Comparison of ENCODE assay signal across 14 cellular contexts in genomic region chr9:89482950-89483349, GRCh38. TPM values are rescaled to one million over a fixed set of nuclear protein-coding genes. Genes with fewer than 3 reads are reported as not detected.
DNase-seq lines count a peak whose midpoint lies in the region; ATAC-seq, FAIRE-seq and TF ChIP-seq lines count a peak whose summit lies in the region.
"Had no signal": no experiment of that assay in that cellular context is flagged by ENCODE, and none has a peak within 500 bp of the region (broad histone marks: within the 10 kb centered on the region; RNA-seq: fewer than 3 reads in every experiment).

No MANE protein-coding gene starts in this region.

- H3K4me3 ChIP-seq in cardiac muscle cell (no peak overlapping the region), left ventricle myocardium inferior (no peak overlapping the region), H7 (ENCODE audit: insufficient read depth, low read depth, low read length) (no peak overlapping the region)
- H3K4me3 ChIP-seq: left lung, uterus had no signal

- H3K4me1 ChIP-seq in cardiac muscle cell (ENCODE audit: low read depth) = peaks cover 22% of the 10 kb centered on the region
- H3K4me1 ChIP-seq in left ventricle myocardium inferior = peaks cover 27% of the 10 kb centered on the region
- H3K4me1 ChIP-seq: uterus had no signal

- ATAC-seq in left lobe of liver = no peak
- ATAC-seq: left lung had no signal

- no peak for FAIRE-seq in RCC 7860 (lab: Jason Lieb, UNC)

- H3K9me3 ChIP-seq in cardiac muscle cell (ENCODE audit: low read depth) (no peaks in the 10 kb centered on the region), left ventricle myocardium inferior (replicated peaks) (peaks cover 10% of the 10 kb centered on the region)
- H3K9me3 ChIP-seq: left lung had no signal

- intact Hi-C loops in left ventricle myocardium inferior (cut with micrococcal nuclease) = no loop called here

- H3K36me3 ChIP-seq in cardiac muscle cell = no peaks in the 10 kb centered on the region
- no peaks in the 10 kb centered on the region for H3K36me3 ChIP-seq in left ventricle myocardium inferior
- no peaks in the 10 kb centered on the region; the same call in 1 of the 2 replicates for H3K36me3 ChIP-seq in H7 (replicated peaks; ENCODE audit: control insufficient read depth, insufficient read depth, low read length)
- H3K36me3 ChIP-seq: uterus had no signal

- peak overlapping the region; percentile 22 for H3K27ac ChIP-seq in cardiac muscle cell
- no peak overlapping the region for H3K27ac ChIP-seq in left ventricle myocardium inferior (replicated peaks)
- H3K27ac ChIP-seq in temporal lobe (ENCODE audit: low read depth, low read length) = peak overlapping the region; percentile 88
- H3K27ac ChIP-seq: left lung, uterus had no signal

- TF ChIP-seq CTCF in cardiac muscle cell (IDR thresholded peaks at IDR 0.05; ENCODE audit: low read depth, low read length) (no peak), left ventricle myocardium inferior (IDR thresholded peaks at IDR 0.05; ENCODE audit: borderline replicate concordance) (no peak)

- DNase-seq in cardiac muscle cell (ENCODE audit: low read depth in 1 of 2, low spot score in 1 of 2) = no peak
- no peak for DNase-seq in left ventricle myocardium inferior
- DNase-seq in activated T-cell treated with anti-CD3 and anti-CD28 coated beads, Interleukin-2, amount 50 U/mL, for 48 hours = peak; percentile 22 to 26
- DNase-seq in left lobe of liver (ENCODE audit: low spot score) = peak; percentile 38
- no peak for DNase-seq in mesenteric fat pad (ENCODE audit: low spot score)
- DNase-seq in H7 = no peak
- DNase-seq in RCC 7860 (ENCODE audit: low spot score) = no peak
- DNase-seq: dermis blood vessel endothelial cell; foreskin melanocyte; left lung; NCI-H1417 treated with DMSO at 0.1 percent for 48 hours; NK-92 treated with Interleukin-12 subunit alpha and Interleukin-12 subunit beta, amount 100 ng/mL, for 24 hours; uterus had no signal

- H3K27me3 ChIP-seq in cardiac muscle cell (no peaks in the 10 kb centered on the region), left ventricle myocardium inferior (ENCODE audit: low read depth) (no peaks in the 10 kb centered on the region), H7 (ENCODE audit: control insufficient read depth, insufficient read depth, low read length) (no peaks in the 10 kb centered on the region)
- H3K27me3 ChIP-seq: left lung, uterus had no signal

RNA-seq across cellular contexts. Expression of gene SEMA4D, which starts 15.0 kb away (rescaled TPM):
- 14.5 and 34.2 TPM in 2 replicates for total RNA-seq in cardiac muscle cell
- 16.5 and 28.2 TPM in 2 replicates for polyA plus RNA-seq in cardiac muscle cell
- 17.1 TPM for total RNA-seq in left ventricle myocardium inferior
- 3.9 TPM for total RNA-seq in left lobe of liver
- total RNA-seq in temporal lobe = 10.6 TPM
- 16.9 TPM for total RNA-seq in mesenteric fat pad
- 17.0 and 23.6 TPM in 2 replicates for total RNA-seq in H7 (2014; rRNA removed; shearing (Covaris generic))

Comparison
In these comparisons a context has a peak if more than half of its experiments do, and no peak if none do; other contexts are left out.
1. DNase-seq: peak in activated T-cell treated with anti-CD3 and anti-CD28 coated beads, Interleukin-2, amount 50 U/mL, for 48 hours (2 of 2) and left lobe of liver (single experiment); none in cardiac muscle cell (0 of 2), left ventricle myocardium inferior (single experiment), mesenteric fat pad (single experiment), H7 (single experiment) and RCC 7860 (single experiment).